8 cellular contexts compared by ENCODE assay signal in the genomic region with DNA sequence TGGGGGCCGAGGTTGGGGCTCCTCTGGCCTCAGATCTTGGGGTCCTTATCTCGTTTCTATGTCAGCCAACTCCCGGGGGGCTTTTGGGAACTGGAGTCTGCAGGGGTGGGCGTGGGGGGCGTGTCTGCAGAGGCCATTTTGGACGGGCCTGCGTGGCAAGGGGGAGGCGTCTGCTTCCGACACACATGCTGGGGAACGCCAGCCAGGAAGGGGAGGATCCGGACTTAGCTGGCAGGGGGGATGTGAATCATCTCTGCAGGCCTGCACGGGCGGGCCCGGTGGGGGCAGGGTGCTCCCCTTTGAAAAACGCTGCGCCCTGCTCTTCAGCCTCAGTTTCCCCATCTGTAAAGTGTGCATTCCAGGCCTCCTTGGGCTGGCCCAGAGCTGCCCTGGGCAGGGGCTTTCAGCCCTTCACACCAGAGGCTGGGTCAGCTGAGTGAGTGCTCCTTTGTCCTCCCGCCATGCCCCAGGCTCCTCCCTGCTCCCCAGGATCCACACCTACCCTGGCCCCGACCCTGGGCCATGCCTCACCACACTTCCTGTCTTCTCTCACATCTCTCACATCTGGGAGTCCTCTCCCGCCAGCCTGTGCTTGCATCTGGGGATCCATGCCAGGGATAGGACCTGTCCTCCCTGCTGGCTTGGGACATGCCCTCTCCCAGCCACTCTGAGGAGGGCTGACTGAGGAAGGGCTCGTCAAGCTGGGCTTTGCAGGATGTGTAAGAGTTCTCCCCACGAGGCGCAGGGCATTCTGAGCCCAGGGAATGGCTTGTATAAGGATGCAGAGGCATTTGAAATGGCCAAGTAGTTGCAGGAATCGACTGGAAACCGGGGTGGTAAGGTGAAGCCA. TPM values are rescaled to one million over a fixed set of nuclear protein-coding genes. Genes with fewer than 3 reads are reported as not detected.
DNase-seq lines count a peak whose midpoint lies in the region; ATAC-seq, FAIRE-seq and TF ChIP-seq lines count a peak whose summit lies in the region.

No MANE protein-coding gene starts in this region.

- intact Hi-C loops in PC-3 (cut with micrococcal nuclease), result loop anchor here (5.0 kb wide), 1 partner anchor 46 kb away; no protein-coding TSS in a partner anchor
- intact Hi-C loops in pancreas (cut with DNase I), result no loop called here
- intact Hi-C loops in transverse colon (cut with DNase I; ENCODE audit: low total_unique reads), result no loop called here

- no peak for FAIRE-seq in pancreas (lab: Jason Lieb, UNC)

- H3K4me3 ChIP-seq in PC-3 (ENCODE audit: low read length), result peak overlapping the region; percentile 97
- peak overlapping the region in 1 of 4 donors; percentile 5 for H3K4me3 ChIP-seq in pancreas
- H3K4me3 ChIP-seq in transverse colon, result peak overlapping the region in 2 of 4 donors; percentile 6 to 20

- H4K20me1 ChIP-seq in PC-3 (ENCODE audit: low read length), result peaks cover 49% of the 10 kb centered on the region

- TF ChIP-seq POLR2A in transverse colon (IDR thresholded peaks at IDR 0.05), result no peak

- in situ Hi-C loops in transverse colon (cut with MboI; ENCODE audit: low pct_ligation_motif_present in 1 of 4, low pct_unique_long_range_greater_than_20kb in 1 of 4, low sequenced_read_pairs in 3 of 4), result no loop called here

- TF ChIP-seq CTCF in PC-3 (conservative IDR thresholded peaks at IDR 0.05; ENCODE audit: low read depth, low read length) (no peak), foreskin keratinocyte (conservative IDR thresholded peaks at IDR 0.05) (no peak), pancreas (IDR thresholded peaks at IDR 0.05) (no peak), transverse colon (IDR thresholded peaks at IDR 0.05) (no peak)

- POLR2A ChIA-PET in PC-3 (lab: Charles Lee; ENCODE audit: unreplicated experiment), result interaction anchor here (0.5 to 0.7 kb wide), 4 partner anchors 11 to 73 kb away, joined by 3 to 28 read pairs (median 14); no protein-coding TSS in a partner anchor

- peaks cover 83% of the 10 kb centered on the region for H3K79me2 ChIP-seq in PC-3 (ENCODE audit: low read length)

- ATAC-seq in PC-3 (peak; percentile 51), foreskin keratinocyte (peak; percentile 71), pancreas (peak in 3 of 4 donors; percentile 19 to 52 (median 24)), GM18858 (IDR thresholded peaks at IDR 0.05; ENCODE audit: unreplicated experiment) (no peak), GM18861 (IDR thresholded peaks at IDR 0.05; ENCODE audit: unreplicated experiment) (no peak)

- DNase-seq in GM19238 (ENCODE audit: insufficient read length, low spot score), result peak; percentile 80
- DNase-seq in PC-3, result peak; percentile 87
- DNase-seq in activated effector memory CD4-positive, alpha-beta T cell treated with Interleukin-2 at 50 U/mL for 16 hours, result peak; percentile 45
- peak; percentile 91 to 93 for DNase-seq in foreskin keratinocyte
- DNase-seq in pancreas, result peak in 2 of 6 donors; percentile 30 to 52
- DNase-seq in transverse colon, result peak; percentile 67

- CTCF ChIA-PET in PC-3 (lab: Charles Lee), result interaction anchor here (0.6 to 1.5 kb wide), 4 partner anchors 10 to 101 kb away, joined by 4 to 6 read pairs (median 6); no protein-coding TSS in a partner anchor

- TF ChIP-seq EP300 in transverse colon (IDR thresholded peaks at IDR 0.05; ENCODE audit: low read depth), result no peak

- H3F3A ChIP-seq in PC-3 (ENCODE audit: low read length, unreplicated experiment), result peaks cover 11% of the 10 kb centered on the region

- H3K9me2 ChIP-seq in PC-3 (replicated peaks; ENCODE audit: low read length), result no peaks in the 10 kb centered on the region

- 34 to 44% methylated on average over 20 to 24 of the region's 24 CpGs for WGBS in pancreas, 2 donors
- WGBS in transverse colon (ENCODE audit: low coverage in 1 of 2), 2 donors, result 40% methylated on average over 23 of the region's 24 CpGs; no CpG with 5 or more reads in 1 of the 2 donors

- H3K4me1 ChIP-seq in PC-3 (ENCODE audit: insufficient read depth, low read length) (peaks cover 51% of the 10 kb centered on the region), foreskin keratinocyte (peaks cover 33% of the 10 kb centered on the region), pancreas (peaks cover 0 to 17% (median 7%) of the 10 kb centered on the region in 3 donors), transverse colon (peaks cover 19 to 57% (median 46%) of the 10 kb centered on the region in 4 donors)

- H3K9me3 ChIP-seq in PC-3 (ENCODE audit: low read length) (no peaks in the 10 kb centered on the region), pancreas (no peaks in the 10 kb centered on the region), transverse colon (no peaks in the 10 kb centered on the region)

- H3K4me2 ChIP-seq in PC-3 (ENCODE audit: low read length), result peak overlapping the region; percentile 100

- H3K9ac ChIP-seq in PC-3 (ENCODE audit: low read length), result peak overlapping the region; percentile 80

- H3K36me3 ChIP-seq in PC-3 (ENCODE audit: low read depth, low read length), result no peaks in the 10 kb centered on the region
- H3K36me3 ChIP-seq in pancreas, result no peaks in the 10 kb centered on the region
- no peaks in the 10 kb centered on the region for H3K36me3 ChIP-seq in transverse colon

- no peaks in the 10 kb centered on the region for H3K27me3 ChIP-seq in PC-3 (ENCODE audit: low read length)
- H3K27me3 ChIP-seq in foreskin keratinocyte, result peaks cover 3% of the 10 kb centered on the region
- peaks cover 0 to 11% (median 1%) of the 10 kb centered on the region in 4 donors for H3K27me3 ChIP-seq in pancreas
- peaks cover 53% of the 10 kb centered on the region for H3K27me3 ChIP-seq in transverse colon

- H3K27ac ChIP-seq in PC-3 (ENCODE audit: low read length) (peak overlapping the region; percentile 93), foreskin keratinocyte (peak overlapping the region; percentile 52), pancreas (peak overlapping the region in 1 of 4 donors; percentile 23), transverse colon (peak overlapping the region; percentile 60 to 73 (median 64))

- no peak overlapping the region for H2AFZ ChIP-seq in PC-3 (ENCODE audit: low read length)

- BruUV-seq in PC-3 (replicated peaks; lab: Mats Ljungman, UMichigan), result no TSS peak

RNA-seq across cellular contexts. Expression of a gene that starts 3.7 kb away (rescaled TPM):
- 318 and 403 TPM in 2 replicates for total RNA-seq in PC-3 (2014; rRNA removed)
- total RNA-seq in foreskin keratinocyte, result 526 and 561 TPM in 2 replicates
- polyA plus RNA-seq in foreskin keratinocyte, result 520 and 572 TPM in 2 replicates
- 10 to 100 TPM in 1 of 6 donors, 1 to 10 TPM in 5; 1.8 to 17.4 (median 5.9) TPM for total RNA-seq in pancreas
- 1 to 10 TPM; 6.9 to 7.7 TPM for polyA plus RNA-seq in pancreas
- 10 to 100 TPM in 2 of 4 donors, 1 to 10 TPM in 2; 6.2 to 18.3 (median 10.7) TPM for total RNA-seq in transverse colon

Comparison
In these comparisons a context has a peak if more than half of its experiments do, and no peak if none do; other contexts are left out.
1. ATAC-seq: peak in PC-3 (single experiment), foreskin keratinocyte (single experiment) and pancreas (3 of 4); none in GM18858 (single experiment) and GM18861 (single experiment).
2. RNA of a gene that starts 3.7 kb away (total RNA-seq): 526 to 561 TPM in foreskin keratinocyte and 318 to 403 TPM in PC-3; 6.2 to 18.3 TPM in transverse colon and 1.8 to 17.4 TPM in pancreas; every median in the first group is over 10 times any median in the second.